Comparison of ENCODE assay signal across 18 cellular contexts in genomic region chr12:94979941-94980340, GRCh38. TPM values are rescaled to one million over a fixed set of nuclear protein-coding genes. Genes with fewer than 3 reads are reported as not detected.
DNase-seq lines count a peak whose midpoint lies in the region; TF ChIP-seq lines count a peak whose summit lies in the region.
"Had no signal": no experiment of that assay in that cellular context is flagged by ENCODE, and none has a peak within 500 bp of the region (broad histone marks: within the 10 kb centered on the region; RNA-seq: fewer than 3 reads in every experiment).

No MANE protein-coding gene starts in this region.

- H3K36me3 Mint-ChIP-seq in activated CD4-positive, alpha-beta T cell treated with anti-CD3 and anti-CD28 coated beads, Interleukin-2, amount 10 ng/mL, durations not matched to agents 7 days and 5 days (ENCODE audit: low read depth), result peaks cover 9% of the 10 kb centered on the region
- H3K36me3 Mint-ChIP-seq in activated CD4-positive, alpha-beta T cell treated with anti-CD3 and anti-CD28 coated beads, Interleukin-2, amount 10 ng/mL, durations not matched to agents 24 days and 14 days (ENCODE audit: low read depth), result peaks cover 9% of the 10 kb centered on the region
- H3K36me3 Mint-ChIP-seq in CD4-positive, alpha-beta memory T cell, result peaks cover 12 to 27% of the 10 kb centered on the region in 2 donors
- peaks cover 20% of the 10 kb centered on the region for H3K36me3 Mint-ChIP-seq in nephron progenitor cell (ENCODE audit: low read depth)

- TF ChIP-seq CTCF in VCaP (conservative IDR thresholded peaks at IDR 0.05) (no peak), nephron progenitor cell (IDR thresholded peaks at IDR 0.05) (no peak)

- H3K9me3 ChIP-seq in CD4-positive, alpha-beta memory T cell (ENCODE audit: control insufficient read depth in 1 of 2, low read length in 2 of 2), result no peaks in the 10 kb centered on the region
- H3K9me3 ChIP-seq: BE2C; BLaER1 treated with 17β-estradiol and CSF1 and Interleukin-3, amounts not matched to agents 10 nM and 100 nM had no signal

- peak overlapping the region; percentile 32 for H3K27ac Mint-ChIP-seq in activated CD4-positive, alpha-beta T cell treated with anti-CD3 and anti-CD28 coated beads, Interleukin-2, amount 10 ng/mL, durations not matched to agents 7 days and 5 days
- no peak overlapping the region for H3K27ac Mint-ChIP-seq in activated CD4-positive, alpha-beta T cell treated with anti-CD3 and anti-CD28 coated beads, Interleukin-2, amount 10 ng/mL, durations not matched to agents 24 days and 14 days
- H3K27ac Mint-ChIP-seq in CD4-positive, alpha-beta memory T cell, result peak overlapping the region in 4 of 7 donors; percentile 1 to 40 (median 11)
- H3K27ac Mint-ChIP-seq in nephron progenitor cell, result peak overlapping the region; percentile 12
- H3K27ac Mint-ChIP-seq: CD14-positive monocyte, GM23338, HFFc6 had no signal

- H3K36me3 ChIP-seq in CD4-positive, alpha-beta memory T cell (ENCODE audit: insufficient read depth, low read length), result no peaks in the 10 kb centered on the region

- peaks cover 55% of the 10 kb centered on the region for H3K4me1 ChIP-seq in CD4-positive, alpha-beta memory T cell (ENCODE audit: insufficient read depth, low read length)
- H3K4me1 ChIP-seq: BE2C had no signal

- no peak overlapping the region for H3K4me3 Mint-ChIP-seq in activated CD4-positive, alpha-beta T cell treated with anti-CD3 and anti-CD28 coated beads, Interleukin-2, amount 10 ng/mL, durations not matched to agents 7 days and 5 days
- no peak overlapping the region for H3K4me3 Mint-ChIP-seq in activated CD4-positive, alpha-beta T cell treated with anti-CD3 and anti-CD28 coated beads, Interleukin-2, amount 10 ng/mL, durations not matched to agents 24 days and 14 days
- H3K4me3 Mint-ChIP-seq in CD4-positive, alpha-beta memory T cell, result no peak overlapping the region
- H3K4me3 Mint-ChIP-seq in nephron progenitor cell, result no peak overlapping the region
- H3K4me3 Mint-ChIP-seq: CD14-positive monocyte, GM23338, H9, HFFc6 had no signal

- H3K27ac ChIP-seq in CD4-positive, alpha-beta memory T cell (ENCODE audit: low read depth, low read length), result no peak overlapping the region
- H3K27ac ChIP-seq in VCaP, result peak overlapping the region; percentile 60
- H3K27ac ChIP-seq: 22Rv1 had no signal

- intact Hi-C loops in activated CD4-positive, alpha-beta T cell treated with anti-CD3 and anti-CD28 coated beads, Interleukin-2, amount 10 ng/mL, durations not matched to agents 24 days and 14 days (cut with micrococcal nuclease), result loop anchor here (10.0 kb wide), 1 partner anchor 375 kb away; no protein-coding TSS in a partner anchor
- intact Hi-C loops in CD4-positive, alpha-beta memory T cell (cut with micrococcal nuclease), result no loop called here

- no peak for DNase-seq in activated CD4-positive, alpha-beta T cell treated with anti-CD3 and anti-CD28 coated beads, Interleukin-2, amount 10 ng/mL, durations not matched to agents 7 days and 5 days
- no peak for DNase-seq in activated CD4-positive, alpha-beta T cell treated with anti-CD3 and anti-CD28 coated beads, Interleukin-2, amount 10 ng/mL, durations not matched to agents 24 days and 14 days
- DNase-seq in CD4-positive, alpha-beta memory T cell, result no peak
- no peak for DNase-seq in nephron progenitor cell
- no peak for DNase-seq in superior temporal gyrus (ENCODE audit: extremely low spot score)
- DNase-seq in T1000 (lab: John Stamatoyannopoulos, UW), result no peak
- DNase-seq: BE2C; Calu3; CD4-positive, alpha-beta T cell; COR-L47; GF-D8; H9; HFFc6 had no signal

- no peaks in the 10 kb centered on the region for H3K27me3 ChIP-seq in CD4-positive, alpha-beta memory T cell (ENCODE audit: insufficient read depth, low read length)
- H3K27me3 ChIP-seq: BE2C; BLaER1 treated with 17β-estradiol and CSF1 and Interleukin-3, amounts not matched to agents 10 nM and 100 nM had no signal

- POLR2A ChIA-PET in activated CD4-positive, alpha-beta T cell treated with anti-CD3 and anti-CD28 coated beads, Interleukin-2, amount 10 ng/mL, durations not matched to agents 7 days and 5 days (lab: Charles Lee), result no interaction called here
- POLR2A ChIA-PET in CD4-positive, alpha-beta memory T cell (lab: Charles Lee; ENCODE audit: partially characterized antibody), result interaction anchor here (1.5 kb wide), 1 partner anchor 24 kb away, joined by 3 read pairs; the partner anchor contains the start of gene NDUFA12

- H3K9me3 Mint-ChIP-seq in activated CD4-positive, alpha-beta T cell treated with anti-CD3 and anti-CD28 coated beads, Interleukin-2, amount 10 ng/mL, durations not matched to agents 7 days and 5 days, result no peaks in the 10 kb centered on the region
- no peaks in the 10 kb centered on the region for H3K9me3 Mint-ChIP-seq in activated CD4-positive, alpha-beta T cell treated with anti-CD3 and anti-CD28 coated beads, Interleukin-2, amount 10 ng/mL, durations not matched to agents 24 days and 14 days
- H3K9me3 Mint-ChIP-seq in CD4-positive, alpha-beta memory T cell, result no peaks in the 10 kb centered on the region
- no peaks in the 10 kb centered on the region for H3K9me3 Mint-ChIP-seq in nephron progenitor cell
- H3K9me3 Mint-ChIP-seq: CD14-positive monocyte; CD4-positive, alpha-beta T cell; GM23338; H9; HFFc6 had no signal

- CTCF ChIA-PET in activated CD4-positive, alpha-beta T cell treated with anti-CD3 and anti-CD28 coated beads, Interleukin-2, amount 10 ng/mL, durations not matched to agents 7 days and 5 days (lab: Charles Lee), result no interaction called here
- CTCF ChIA-PET in CD4-positive, alpha-beta memory T cell (lab: Charles Lee; ENCODE audit: partially characterized antibody), result interaction anchor here (1.3 kb wide), 1 partner anchor 162 kb away, joined by 3 read pairs; no protein-coding TSS in a partner anchor

- H3K27me3 Mint-ChIP-seq in activated CD4-positive, alpha-beta T cell treated with anti-CD3 and anti-CD28 coated beads, Interleukin-2, amount 10 ng/mL, durations not matched to agents 7 days and 5 days, result no peaks in the 10 kb centered on the region
- H3K27me3 Mint-ChIP-seq in activated CD4-positive, alpha-beta T cell treated with anti-CD3 and anti-CD28 coated beads, Interleukin-2, amount 10 ng/mL, durations not matched to agents 24 days and 14 days, result no peaks in the 10 kb centered on the region
- H3K27me3 Mint-ChIP-seq in CD4-positive, alpha-beta memory T cell, result no peaks in the 10 kb centered on the region
- no peaks in the 10 kb centered on the region for H3K27me3 Mint-ChIP-seq in nephron progenitor cell (ENCODE audit: low read depth, poor library complexity)
- H3K27me3 Mint-ChIP-seq: CD4-positive, alpha-beta T cell had no signal

- peaks cover 27% of the 10 kb centered on the region for H3K4me1 Mint-ChIP-seq in activated CD4-positive, alpha-beta T cell treated with anti-CD3 and anti-CD28 coated beads, Interleukin-2, amount 10 ng/mL, durations not matched to agents 7 days and 5 days
- H3K4me1 Mint-ChIP-seq in activated CD4-positive, alpha-beta T cell treated with anti-CD3 and anti-CD28 coated beads, Interleukin-2, amount 10 ng/mL, durations not matched to agents 24 days and 14 days, result peaks cover 13% of the 10 kb centered on the region
- peaks cover 33 to 53% (median 43%) of the 10 kb centered on the region in 4 donors for H3K4me1 Mint-ChIP-seq in CD4-positive, alpha-beta memory T cell
- H3K4me1 Mint-ChIP-seq in nephron progenitor cell, result peaks cover 9% of the 10 kb centered on the region

- no peak overlapping the region for H3K4me3 ChIP-seq in CD4-positive, alpha-beta memory T cell (ENCODE audit: low read length in 2 of 2)
- H3K4me3 ChIP-seq: BLaER1 treated with 17β-estradiol and CSF1 and Interleukin-3, amounts not matched to agents 10 nM and 100 nM; GM23338 had no signal

RNA-seq across cellular contexts. Expression of gene NDUFA12, which starts 23.6 kb away (rescaled TPM):
- total RNA-seq in activated CD4-positive, alpha-beta T cell treated with anti-CD3 and anti-CD28 coated beads, Interleukin-2, amount 10 ng/mL, durations not matched to agents 7 days and 5 days, result 100 to 1,000 TPM; 172 to 219 TPM
- total RNA-seq in activated CD4-positive, alpha-beta T cell treated with anti-CD3 and anti-CD28 coated beads, Interleukin-2, amount 10 ng/mL, durations not matched to agents 24 days and 14 days, result 111 and 116 TPM in 2 replicates
- total RNA-seq in CD4-positive, alpha-beta memory T cell, result 10 to 100 TPM; 55.5 to 61.5 TPM
- 100 to 1,000 TPM; 279 to 557 TPM for polyA plus RNA-seq in CD4-positive, alpha-beta memory T cell
